ENCODE assay signal across 8 cellular contexts in the genomic region with DNA sequence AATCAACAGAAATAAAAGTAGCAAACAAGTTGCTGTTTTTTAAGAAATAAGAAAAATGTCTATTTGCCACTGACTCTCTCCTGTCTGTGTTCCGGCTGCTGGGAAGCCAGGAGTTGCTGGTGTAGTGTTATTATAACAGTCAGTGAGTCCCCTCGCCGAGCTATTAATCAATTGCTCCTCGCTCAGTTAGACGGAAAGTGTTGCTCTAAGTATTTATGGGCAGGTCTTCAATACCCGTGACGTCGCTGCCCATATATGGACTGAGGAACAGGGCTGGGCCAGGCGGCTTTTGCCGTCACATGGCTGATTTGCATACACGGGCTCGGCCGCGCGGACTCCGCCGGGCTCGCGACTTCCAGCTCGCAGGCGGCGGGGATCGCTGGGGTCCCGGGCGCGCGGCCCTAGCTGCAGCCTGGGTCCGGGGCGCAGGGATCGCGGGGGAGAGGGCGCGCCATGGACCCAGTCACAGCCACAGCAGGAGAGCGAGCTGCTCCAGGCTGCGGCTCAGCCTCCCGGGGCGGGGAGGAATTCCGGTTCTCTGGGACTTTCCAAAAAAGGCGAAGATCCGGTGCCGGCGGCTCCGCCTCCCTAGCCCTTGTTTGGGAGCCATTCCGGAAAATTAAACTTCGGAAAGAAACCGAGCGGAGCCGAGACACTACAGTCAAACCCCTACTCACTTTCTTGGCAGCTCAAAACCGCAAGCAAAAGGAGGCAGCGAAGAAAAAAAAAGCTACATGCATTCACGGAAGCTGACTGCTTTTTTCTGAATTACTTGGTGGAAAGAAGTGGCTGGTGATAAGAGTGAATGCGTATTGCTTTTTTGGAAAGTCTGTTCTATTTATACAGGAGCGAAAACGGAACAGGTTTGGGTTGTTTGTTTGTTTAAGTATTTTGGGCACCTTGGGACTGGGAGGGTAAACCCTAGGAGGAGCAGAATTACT. TPM values are rescaled to one million over a fixed set of nuclear protein-coding genes. Genes with fewer than 3 reads are reported as not detected.
A peak's percentile ranks its signal among the peaks of the same experiment; 100 is the strongest.
DNase-seq lines count a peak whose midpoint lies in the region; ATAC-seq and TF ChIP-seq lines count a peak whose summit lies in the region.

A gene (minus strand): TSS at position 188 of the 941 bp plus-strand sequence. CDS start 337 bp downstream, outside the sequence.

- peaks cover 25% of the 10 kb centered on the region for H3K4me1 ChIP-seq in DND-41 (ENCODE audit: insufficient read depth, low read length)
- peaks cover 25% of the 10 kb centered on the region for H3K4me1 ChIP-seq in Karpas-422 (ENCODE audit: low read length)
- peaks cover 9% of the 10 kb centered on the region for H3K4me1 ChIP-seq in RWPE2 (ENCODE audit: insufficient read depth, poor library complexity, severe bottlenecking)

- no peak for TF ChIP-seq CTCF in DND-41 (IDR thresholded peaks at IDR 0.05; ENCODE audit: borderline replicate concordance, extremely low read depth, low read length, poor library complexity, severe bottlenecking)
- TF ChIP-seq CTCF in RWPE2 (IDR thresholded peaks at IDR 0.05; ENCODE audit: poor library complexity, severe bottlenecking) = no peak

- no peaks in the 10 kb centered on the region for H3K9me2 ChIP-seq in Karpas-422 (replicated peaks; ENCODE audit: insufficient read depth, low read length)

- H3K27me3 ChIP-seq in DND-41 (ENCODE audit: insufficient read depth, low read length, poor library complexity) = peaks cover 7% of the 10 kb centered on the region
- no peaks in the 10 kb centered on the region for H3K27me3 ChIP-seq in Karpas-422 (ENCODE audit: low read length)
- H3K27me3 ChIP-seq in RWPE2 (ENCODE audit: insufficient read depth, poor library complexity, severe bottlenecking) = peaks cover 48% of the 10 kb centered on the region

- no peaks in the 10 kb centered on the region for H3K36me3 ChIP-seq in DND-41 (ENCODE audit: insufficient read depth, low read length)
- H3K36me3 ChIP-seq in Karpas-422 (ENCODE audit: insufficient read depth, low read length) = no peaks in the 10 kb centered on the region
- H3K36me3 ChIP-seq in RWPE2 (ENCODE audit: low read depth) = no peaks in the 10 kb centered on the region

- H3K4me3 ChIP-seq in DND-41 (ENCODE audit: low read depth in 1 of 2, low read length in 2 of 2) = peak within 1 kb of the TSS; percentile 55 to 86
- H3K4me3 ChIP-seq in Karpas-422 (ENCODE audit: low read length) = peak within 1 kb of the TSS; percentile 81
- H3K4me3 ChIP-seq in RWPE2 (ENCODE audit: severe bottlenecking) = peak within 1 kb of the TSS; percentile 75

- H4K20me1 ChIP-seq in DND-41 (ENCODE audit: insufficient read depth, low read length) (no peaks in the 10 kb centered on the region; the same call in 1 of the 2 replicates), Karpas-422 (ENCODE audit: insufficient read depth, low read depth, low read length) (no peaks in the 10 kb centered on the region)

- peak within 1 kb of the TSS; percentile 100 for H3K4me3 Mint-ChIP-seq in natural killer cell treated with Interleukin-12 subunit alpha and Interleukin-12 subunit beta and Interleukin-15 and Interleukin-18, amount 100 ng/mL, for 72 hours

- H2AFZ ChIP-seq in DND-41 (ENCODE audit: low read depth, low read length) (peak within 1 kb of the TSS; percentile 96), Karpas-422 (ENCODE audit: low read length) (peak within 1 kb of the TSS; percentile 97)

- peak within 1 kb of the TSS; percentile 87 for H3K9ac ChIP-seq in DND-41 (ENCODE audit: low read depth, low read length)
- H3K9ac ChIP-seq in Karpas-422 (ENCODE audit: low read length) = peak within 1 kb of the TSS; percentile 72

- H3K79me2 ChIP-seq in DND-41 (ENCODE audit: insufficient read depth, low read length) (no peaks in the 10 kb centered on the region), Karpas-422 (ENCODE audit: low read length) (no peaks in the 10 kb centered on the region)

- H3K36me3 Mint-ChIP-seq in natural killer cell treated with Interleukin-12 subunit alpha and Interleukin-12 subunit beta and Interleukin-15 and Interleukin-18, amount 100 ng/mL, for 72 hours = peaks cover 6% of the 10 kb centered on the region

- no peaks in the 10 kb centered on the region for H3K9me3 ChIP-seq in DND-41 (ENCODE audit: insufficient read depth, low read length, severe bottlenecking)
- no peaks in the 10 kb centered on the region for H3K9me3 ChIP-seq in Karpas-422 (ENCODE audit: low read length)
- no peaks in the 10 kb centered on the region for H3K9me3 ChIP-seq in RWPE2 (ENCODE audit: severe bottlenecking)

- H3K27ac Mint-ChIP-seq in natural killer cell treated with Interleukin-12 subunit alpha and Interleukin-12 subunit beta and Interleukin-15 and Interleukin-18, amount 100 ng/mL, for 72 hours = peak within 1 kb of the TSS; percentile 96 to 100

- peak; percentile 96 for DNase-seq in DND-41
- peak; percentile 97 for DNase-seq in Karpas-422
- peak; percentile 92 for DNase-seq in RWPE2 (ENCODE audit: low spot score)
- peak; percentile 95 for DNase-seq in activated effector memory CD4-positive, alpha-beta T cell treated with Interleukin-2 at 50 U/mL for 16 hours
- DNase-seq in fibroblast of peridontal ligament (ENCODE audit: extremely low read depth) = peak; percentile 90
- DNase-seq in natural killer cell treated with Interleukin-12 subunit alpha and Interleukin-12 subunit beta and Interleukin-15 and Interleukin-18, amount 100 ng/mL, for 72 hours (ENCODE audit: low spot score) = peak; percentile 97
- peak; percentile 94 for DNase-seq in stimulated activated naive CD4-positive, alpha-beta T cell treated with Interleukin-2 at 50 U/mL for 16 hours (lab: John Stamatoyannopoulos, UW)

- H3K27ac ChIP-seq in DND-41 (ENCODE audit: low read length) (peak within 1 kb of the TSS; percentile 93), Karpas-422 (ENCODE audit: low read length) (peak within 1 kb of the TSS; percentile 30; the same call in 1 of the 2 replicates), RWPE2 (ENCODE audit: poor library complexity, severe bottlenecking) (peak within 1 kb of the TSS; percentile 3)

- H3K9me3 Mint-ChIP-seq in natural killer cell treated with Interleukin-12 subunit alpha and Interleukin-12 subunit beta and Interleukin-15 and Interleukin-18, amount 100 ng/mL, for 72 hours = no peaks in the 10 kb centered on the region

- ATAC-seq in DND-41 (ENCODE audit: insufficient read depth, low read depth) (peak; percentile 85), GM21825 (IDR thresholded peaks at IDR 0.05; ENCODE audit: unreplicated experiment) (peak; percentile 71), RWPE2 (ENCODE audit: low read depth) (peak; percentile 82)
- ATAC-seq in natural killer cell treated with Interleukin-12 subunit alpha and Interleukin-12 subunit beta and Interleukin-15 and Interleukin-18, amount 100 ng/mL, for 72 hours = peak; percentile 85 to 87

- H3K27me3 Mint-ChIP-seq in natural killer cell treated with Interleukin-12 subunit alpha and Interleukin-12 subunit beta and Interleukin-15 and Interleukin-18, amount 100 ng/mL, for 72 hours = peaks cover 7% of the 10 kb centered on the region in 2 donors

- peak within 1 kb of the TSS; percentile 100 for H3K4me2 ChIP-seq in DND-41 (ENCODE audit: insufficient read depth, low read length)
- peak within 1 kb of the TSS; percentile 99 for H3K4me2 ChIP-seq in Karpas-422 (ENCODE audit: low read depth, low read length, poor library complexity, severe bottlenecking)

- H3K4me1 Mint-ChIP-seq in natural killer cell treated with Interleukin-12 subunit alpha and Interleukin-12 subunit beta and Interleukin-15 and Interleukin-18, amount 100 ng/mL, for 72 hours (ENCODE audit: low read depth in 2 of 2) = peaks cover 56% of the 10 kb centered on the region in 2 donors

RNA-seq across cellular contexts. Expression of the gene that starts here (rescaled TPM):
- total RNA-seq in Karpas-422 (2014; rRNA removed; shearing (Covaris generic); ENCODE audit: low replicate concordance) = 0.41 TPM in 1 of 2 replicates, not detected in the other
- 100 to 1,000 TPM in 1 of 2 donors, 10 to 100 TPM in 1; 14.3 to 116 TPM for total RNA-seq in natural killer cell treated with Interleukin-12 subunit alpha and Interleukin-12 subunit beta and Interleukin-15 and Interleukin-18, amount 100 ng/mL, for 72 hours

Comparison
In these comparisons a context has a peak if more than half of its experiments do, and no peak if none do; other contexts are left out.
1. Peak in every context shown above with its lines: DNase-seq, ATAC-seq, H3K4me3 ChIP-seq and H3K27ac ChIP-seq.
2. RNA of the gene that starts here (total RNA-seq): 14.3 to 116 TPM in natural killer cell treated with Interleukin-12 subunit alpha and Interleukin-12 subunit beta and Interleukin-15 and Interleukin-18, amount 100 ng/mL, for 72 hours; 0.41 TPM in Karpas-422; every median in the first group is over 10 times any median in the second.
3. Peak in DNase-seq, H3K4me3 ChIP-seq, H3K27ac ChIP-seq, H3K9ac ChIP-seq and H3K4me2 ChIP-seq in Karpas-422; RNA of the gene not detected or under 1 TPM.
4. H3K27ac ChIP-seq: peak in every context shown above with its lines; median percentile 93 in DND-41; 30 in Karpas-422; 3 in RWPE2.